In genomic region chr2:188902906-188903305, GRCh38 we compare ENCODE assay signal across 12 cellular contexts.
A peak's percentile ranks its signal among the peaks of the same experiment; 100 is the strongest.
DNase-seq lines count a peak whose midpoint lies in the region; ATAC-seq and TF ChIP-seq lines count a peak whose summit lies in the region.
"Had no signal": no experiment of that assay in that cellular context is flagged by ENCODE, and none has a peak within 500 bp of the region (broad histone marks: within the 10 kb centered on the region; RNA-seq: fewer than 3 reads in every experiment).

No MANE protein-coding gene starts in this region.

- H3K79me2 ChIP-seq in Loucy (ENCODE audit: insufficient read depth, low read length) = no peaks in the 10 kb centered on the region
- no peaks in the 10 kb centered on the region for H3K79me2 ChIP-seq in OCI-LY7 (ENCODE audit: insufficient read depth, low read depth, low read length)

- H4K20me1 ChIP-seq in Loucy (ENCODE audit: insufficient read depth, low read length, poor library complexity, severe bottlenecking) (no peaks in the 10 kb centered on the region), OCI-LY7 (ENCODE audit: insufficient read depth, low read length) (no peaks in the 10 kb centered on the region)

- H3K4me1 ChIP-seq in Loucy (ENCODE audit: insufficient read depth, low read length, poor library complexity, severe bottlenecking) (no peaks in the 10 kb centered on the region), OCI-LY7 (ENCODE audit: insufficient read depth, low read length, poor library complexity, severe bottlenecking) (no peaks in the 10 kb centered on the region)

- H3K9me2 ChIP-seq in Loucy (replicated peaks; ENCODE audit: low read depth, low read length) (no peaks in the 10 kb centered on the region), OCI-LY7 (ENCODE audit: insufficient read depth, low read length) (no peaks in the 10 kb centered on the region)

- in situ Hi-C loops in ACHN (cut with HindIII; ENCODE audit: low pct_ligation_motif_present, low pct_unique_long_range_greater_than_20kb, low sequenced_read_pairs) = no loop called here

- no peaks in the 10 kb centered on the region for H3K27me3 ChIP-seq in Loucy (ENCODE audit: insufficient read depth, low read length, poor library complexity, severe bottlenecking)

- H3K9me3 ChIP-seq in Loucy (ENCODE audit: insufficient read depth, low read depth, low read length) (no peaks in the 10 kb centered on the region), OCI-LY7 (ENCODE audit: low read length) (no peaks in the 10 kb centered on the region)

- no peak overlapping the region for H3K9ac ChIP-seq in Loucy (ENCODE audit: low read depth, low read length, poor library complexity, severe bottlenecking)

- TF ChIP-seq CTCF in Loucy (conservative IDR thresholded peaks at IDR 0.05; ENCODE audit: low read length) (no peak), cardiac fibroblast (IDR thresholded peaks at IDR 0.05; ENCODE audit: low read depth, low read length) (no peak), OCI-LY7 (conservative IDR thresholded peaks at IDR 0.05; ENCODE audit: low read length) (no peak)

- H3K27ac ChIP-seq in OCI-LY7 (ENCODE audit: low read depth, low read length, poor library complexity, severe bottlenecking) = no peak overlapping the region

- H3K4me3 ChIP-seq in Loucy (ENCODE audit: low read length, poor library complexity, severe bottlenecking) = no peak overlapping the region
- H3K4me3 ChIP-seq in cardiac fibroblast (replicated peaks in 1 of 2; ENCODE audit: low read depth in 2 of 2, low read length in 2 of 2) = no peak overlapping the region
- no peak overlapping the region for H3K4me3 ChIP-seq in OCI-LY7 (ENCODE audit: low read depth, low read length, poor library complexity, severe bottlenecking)

- POLR2A ChIA-PET in OCI-LY7 (lab: Charles Lee) = no interaction called here

- intact Hi-C loops in OCI-LY7 (cut with micrococcal nuclease; ENCODE audit: unreplicated experiment) = no loop called here

- H2AFZ ChIP-seq in Loucy (ENCODE audit: low read length) (peak overlapping the region; percentile 34; the same call in 1 of the 2 replicates), OCI-LY7 (ENCODE audit: low read length) (no peak overlapping the region)

- BruUV-seq in OCI-LY7 (replicated peaks; lab: Mats Ljungman, UMichigan) = no TSS peak

- no peaks in the 10 kb centered on the region for H3F3A ChIP-seq in Loucy (ENCODE audit: low read depth)

- DNase-seq in ACHN = peak; percentile 8
- DNase-seq in cardiac fibroblast (ENCODE audit: low read depth in 2 of 2) = peak; percentile 80 to 82
- peak; percentile 2 for DNase-seq in kidney tubule cell (ENCODE audit: low spot score)
- no peak for DNase-seq in A172 (ENCODE audit: low spot score)
- no peak for DNase-seq in stimulated activated naive CD4-positive, alpha-beta T cell treated with Interleukin-2 at 50 U/mL for 16 hours (lab: John Stamatoyannopoulos, UW)
- DNase-seq in OCI-LY7 (ENCODE audit: low spot score) = no peak
- DNase-seq: activated CD4-positive, alpha-beta T cell treated with anti-CD3 and anti-CD28 coated beads for 48 hours; AML-193; NCI-H69; stimulated activated CD8-positive, alpha-beta memory T cell treated with anti-CD3 and anti-CD28 coated beads, Interleukin-4, amount 100 ng/mL, for 48 hours had no signal

- H3K36me3 ChIP-seq in Loucy (ENCODE audit: insufficient read depth, low read length) (no peaks in the 10 kb centered on the region), OCI-LY7 (ENCODE audit: insufficient read depth, low read length) (no peaks in the 10 kb centered on the region)

- CTCF ChIA-PET in OCI-LY7 (lab: Charles Lee; ENCODE audit: unreplicated experiment) = no interaction called here

- ATAC-seq in HG02840 (IDR thresholded peaks at IDR 0.05; ENCODE audit: low FRiP score, unreplicated experiment) = no peak

- H3K4me2 ChIP-seq in Loucy (ENCODE audit: low read depth, low read length, poor library complexity, severe bottlenecking) (no peak overlapping the region), OCI-LY7 (ENCODE audit: low read length) (no peak overlapping the region)

Comparison
In these comparisons a context has a peak if more than half of its experiments do, and no peak if none do; other contexts are left out.
1. DNase-seq: peak in ACHN (single experiment), cardiac fibroblast (2 of 2) and kidney tubule cell (single experiment); none in A172 (single experiment), stimulated activated naive CD4-positive, alpha-beta T cell treated with Interleukin-2 at 50 U/mL for 16 hours (single experiment) and OCI-LY7 (single experiment).